ENCODE assay signal across 24 cellular contexts in the genomic region with DNA sequence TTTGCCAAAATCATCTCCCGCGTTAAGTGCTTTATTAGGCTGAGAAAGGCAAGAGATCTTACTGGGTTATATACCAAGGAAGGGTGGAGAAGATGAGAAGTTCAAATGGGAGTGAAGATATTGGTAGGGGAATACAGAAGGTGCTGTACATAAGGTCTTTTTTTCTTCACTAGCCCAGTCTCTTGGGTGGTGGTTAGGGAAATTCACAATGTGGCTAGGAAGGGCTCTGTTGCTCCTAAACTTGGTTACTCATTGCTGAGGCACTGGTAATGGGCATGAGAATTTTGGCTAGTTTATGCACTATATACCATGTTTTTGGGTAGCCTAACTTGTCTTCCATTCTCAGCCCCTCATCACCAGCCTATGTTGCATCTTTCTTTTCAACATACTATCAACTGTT. TPM values are rescaled to one million over a fixed set of nuclear protein-coding genes. Genes with fewer than 3 reads are reported as not detected.
A peak's percentile ranks its signal among the peaks of the same experiment; 100 is the strongest.
DNase-seq lines count a peak whose midpoint lies in the region; ATAC-seq and TF ChIP-seq lines count a peak whose summit lies in the region.
"Had no signal": no experiment of that assay in that cellular context is flagged by ENCODE, and none has a peak within 500 bp of the region (broad histone marks: within the 10 kb centered on the region; RNA-seq: fewer than 3 reads in every experiment).

No MANE protein-coding gene starts in this region.

- intact Hi-C loops in left lung (cut with DNase I), result no loop called here

- TF ChIP-seq CTCF in neutrophil (IDR thresholded peaks at IDR 0.05), result no peak
- TF ChIP-seq CTCF in left lung (IDR thresholded peaks at IDR 0.05), result no peak

- H3K27ac ChIP-seq in neutrophil (peak overlapping the region; percentile 98), left lung (no peak overlapping the region)
- H3K27ac ChIP-seq: A549, SJSA1 had no signal

- no peaks in the 10 kb centered on the region for H3K9me3 ChIP-seq in neutrophil
- H3K9me3 ChIP-seq in left lung, result no peaks in the 10 kb centered on the region
- H3K9me3 ChIP-seq: A549; BLaER1 treated with 17β-estradiol and CSF1 and Interleukin-3, amounts not matched to agents 10 nM and 100 nM; MG63; SJSA1 had no signal

- no peak overlapping the region for H3K4me3 ChIP-seq in neutrophil (ENCODE audit: low read depth in 1 of 2, low read length in 1 of 2)
- no peak overlapping the region for H3K4me3 ChIP-seq in left lung
- H3K4me3 ChIP-seq: A549; BLaER1 treated with 17β-estradiol and CSF1 and Interleukin-3, amounts not matched to agents 10 nM and 100 nM; MG63; SJSA1 had no signal

- H3K36me3 ChIP-seq in neutrophil (no peaks in the 10 kb centered on the region), left lung (peaks cover 0 to 13% of the 10 kb centered on the region in 2 donors)

- ATAC-seq in GM19025 (IDR thresholded peaks at IDR 0.05; ENCODE audit: low read depth, unreplicated experiment), result peak; percentile 66
- ATAC-seq in HG02588 (IDR thresholded peaks at IDR 0.05; ENCODE audit: unreplicated experiment), result peak; percentile 79
- ATAC-seq in HG03108 (IDR thresholded peaks at IDR 0.05; ENCODE audit: unreplicated experiment), result peak; percentile 51
- no peak for ATAC-seq in left lung
- ATAC-seq: A549 had no signal

- H3K27me3 ChIP-seq in neutrophil, result no peaks in the 10 kb centered on the region
- H3K27me3 ChIP-seq in left lung, result no peaks in the 10 kb centered on the region
- H3K27me3 ChIP-seq: BLaER1 treated with 17β-estradiol and CSF1 and Interleukin-3, amounts not matched to agents 10 nM and 100 nM; MG63; SJSA1 had no signal

- peaks cover 38 to 59% of the 10 kb centered on the region in 2 experiments for H3K4me1 ChIP-seq in neutrophil (ENCODE audit: control insufficient read depth in 1 of 2, insufficient read depth in 1 of 2, low read depth in 1 of 2, low read length in 1 of 2)
- peaks cover 0 to 26% of the 10 kb centered on the region in 2 donors for H3K4me1 ChIP-seq in left lung

- DNase-seq in LoVo (ENCODE audit: low spot score) (no peak), left lung (no peak), NCI-H774 (lab: John Stamatoyannopoulos, UW) (no peak)
- DNase-seq: AML-193; CD4-positive, alpha-beta T cell; COR-L47; DMS53; HCEC 1CT; KBM-7; MG63; NCI-H2029 treated with DMSO at 0.1 percent for 48 hours; NCI-H2227 treated with DMSO at 0.1 percent for 48 hours; NCI-H526 treated with DMSO at 0.1 percent for 48 hours; Right ventricle myocardium superior; RPMI8226; T-helper 2 cell had no signal

RNA-seq across cellular contexts. Expression of a gene that starts 50.6 kb away (rescaled TPM):
- under 1 TPM; 0.03 to 0.08 TPM for total RNA-seq in left lung
- total RNA-seq: G401, Right ventricle myocardium superior had no signal
